In genomic region chr17:42742916-42743315, GRCh38 we compare ENCODE assay signal across 3 cellular contexts. TPM values are rescaled to one million over a fixed set of nuclear protein-coding genes. Genes with fewer than 3 reads are reported as not detected.
"Had no signal": no experiment of that assay in that cellular context is flagged by ENCODE, and none has a peak within 500 bp of the region (broad histone marks: within the 10 kb centered on the region; RNA-seq: fewer than 3 reads in every experiment).

No MANE protein-coding gene starts in this region.

RNA-seq across cellular contexts. Expression of gene RAMP2, which starts 18.1 kb away (rescaled TPM):
- total RNA-seq: activated CD8-positive, alpha-beta T cell treated with anti-CD3 and anti-CD28 coated beads, Interleukin-2, amount 10 ng/mL, durations not matched to agents 7 days and 5 days; activated naive CD8-positive, alpha-beta T cell treated with anti-CD3 and anti-CD28 coated beads for 36 hours; bronchial epithelial cell had no signal
